ENCODE assay signal across 15 cellular contexts in the genomic region with DNA sequence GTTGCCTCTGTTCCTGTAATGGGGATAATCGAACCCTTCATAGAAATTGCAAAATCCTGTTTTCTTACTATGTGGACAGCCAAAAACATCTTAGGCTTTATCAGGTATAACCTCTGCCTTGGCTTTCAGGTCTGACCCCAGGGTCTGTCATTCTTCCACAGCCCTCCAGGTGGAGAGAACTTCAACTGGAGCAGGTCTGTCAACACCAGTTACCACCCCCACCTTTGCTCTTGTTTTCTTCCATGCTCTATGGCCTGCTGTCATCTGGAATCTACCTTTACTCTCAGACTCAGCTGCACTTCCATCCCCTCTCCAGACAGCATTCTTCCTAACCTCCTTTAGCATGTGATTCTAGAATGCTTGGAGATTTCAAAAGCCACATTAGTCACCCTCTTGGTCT. TPM values are rescaled to one million over a fixed set of nuclear protein-coding genes. Genes with fewer than 3 reads are reported as not detected.
DNase-seq lines count a peak whose midpoint lies in the region; ATAC-seq and TF ChIP-seq lines count a peak whose summit lies in the region.
"Had no signal": no experiment of that assay in that cellular context is flagged by ENCODE, and none has a peak within 500 bp of the region (broad histone marks: within the 10 kb centered on the region; RNA-seq: fewer than 3 reads in every experiment).

No MANE protein-coding gene starts in this region.

- no peaks in the 10 kb centered on the region for H3K27me3 ChIP-seq in GM23248 (replicated peaks; ENCODE audit: insufficient read depth)
- H3K27me3 ChIP-seq: BLaER1 had no signal

- H3K36me3 ChIP-seq in GM23248 (ENCODE audit: low read depth), result no peaks in the 10 kb centered on the region
- H3K36me3 ChIP-seq: BLaER1, thoracic aorta had no signal

- no peaks in the 10 kb centered on the region for H3K27me3 Mint-ChIP-seq in activated T-cell treated with anti-CD3 and anti-CD28 coated beads, Interleukin-2, amount 50 U/mL, for 4 hours (ENCODE audit: low read depth)
- H3K27me3 Mint-ChIP-seq: T-cell had no signal

- H3K4me1 ChIP-seq in GM23248 (ENCODE audit: insufficient read depth), result peaks cover 6% of the 10 kb centered on the region; the same call in 1 of the 2 replicates

- peak; percentile 41; the same call in 2 of the 3 replicates for ATAC-seq in SK-N-SH treated with all-trans-retinoic acid at 6 μM for 48 hours
- no peak for ATAC-seq in activated T-cell treated with anti-CD3 and anti-CD28 coated beads, Interleukin-2, amount 50 U/mL, for 4 hours
- ATAC-seq in GM18517 (IDR thresholded peaks at IDR 0.05; ENCODE audit: unreplicated experiment), result no peak
- ATAC-seq in HG03571 (IDR thresholded peaks at IDR 0.05; ENCODE audit: unreplicated experiment), result no peak
- ATAC-seq: sciatic nerve had no signal

- no peaks in the 10 kb centered on the region for H3K9me2 ChIP-seq in GM23248 (ENCODE audit: insufficient read depth)

- no peaks in the 10 kb centered on the region for H4K20me1 ChIP-seq in GM23248 (ENCODE audit: insufficient read depth)
- H4K20me1 ChIP-seq: BLaER1 had no signal

- H3K36me3 Mint-ChIP-seq in activated T-cell treated with anti-CD3 and anti-CD28 coated beads, Interleukin-2, amount 50 U/mL, for 4 hours (ENCODE audit: insufficient read depth), result no peaks in the 10 kb centered on the region
- H3K36me3 Mint-ChIP-seq: T-cell had no signal

- H3K27ac ChIP-seq in GM23248, result no peak overlapping the region
- H3K27ac ChIP-seq: BLaER1, thoracic aorta had no signal

- WGBS in GM23248 (ENCODE audit: low coverage in 1 of 2, low lambda C conversion rate in 2 of 2, missing lambda C conversion rate in 2 of 2), 2 experiments, result 87 to 89% methylated on average over 1 of the region's 1 CpG

- H3K4me1 Mint-ChIP-seq in activated T-cell treated with anti-CD3 and anti-CD28 coated beads, Interleukin-2, amount 50 U/mL, for 4 hours (ENCODE audit: low read depth), result no peaks in the 10 kb centered on the region

- no peaks in the 10 kb centered on the region for H3K79me2 ChIP-seq in GM23248 (ENCODE audit: insufficient read depth)

- no peak overlapping the region for H3K4me2 ChIP-seq in GM23248 (ENCODE audit: unreplicated experiment)
- H3K4me2 ChIP-seq: BLaER1 had no signal

- no peaks in the 10 kb centered on the region for H3K9me3 Mint-ChIP-seq in activated T-cell treated with anti-CD3 and anti-CD28 coated beads, Interleukin-2, amount 50 U/mL, for 4 hours
- H3K9me3 Mint-ChIP-seq: T-cell had no signal

- no peaks in the 10 kb centered on the region for H3K9me3 ChIP-seq in GM23248 (ENCODE audit: low read depth)
- H3K9me3 ChIP-seq: BLaER1, thoracic aorta had no signal

- H3K4me3 Mint-ChIP-seq in activated T-cell treated with anti-CD3 and anti-CD28 coated beads, Interleukin-2, amount 50 U/mL, for 4 hours, result no peak overlapping the region
- H3K4me3 Mint-ChIP-seq: T-cell had no signal

- H3K4me3 ChIP-seq in GM23248, result no peak overlapping the region
- H3K4me3 ChIP-seq: BLaER1, thoracic aorta had no signal

- DNase-seq in AG08395 (ENCODE audit: low spot score), result peak; percentile 4
- DNase-seq in GM23248, result peak; percentile 17
- peak; percentile 54 for DNase-seq in iPS DF 19.7 (ENCODE audit: low read depth, low spot score)
- DNase-seq in stimulated activated CD4-positive, alpha-beta T cell treated with anti-CD3 and anti-CD28 coated beads, Interleukin-4, amount 100 ng/mL, for 24 hours, result no peak
- no peak for DNase-seq in activated T-cell treated with anti-CD3 and anti-CD28 coated beads, Interleukin-2, amount 50 U/mL, for 4 hours
- DNase-seq: MV-4-11; NK-92 treated with Interleukin-12 subunit alpha and Interleukin-12 subunit beta, amount 100 ng/mL, for 24 hours had no signal

- in situ Hi-C loops in GM23248 (cut with MboI), result no loop called here

- H2AFZ ChIP-seq in GM23248, result no peak overlapping the region

- H3F3A ChIP-seq in GM23248 (ENCODE audit: insufficient read depth), result no peaks in the 10 kb centered on the region

- H3K9ac ChIP-seq in GM23248, result no peak overlapping the region
- H3K9ac ChIP-seq: BLaER1 had no signal

TF ChIP-seq in SK-N-SH treated with all-trans-retinoic acid at 6 μM for 48 hours, 23 proteins besides CTCF, POLR2A, EP300 and RAD21:
- TF ChIP-seq, protein P1, sequence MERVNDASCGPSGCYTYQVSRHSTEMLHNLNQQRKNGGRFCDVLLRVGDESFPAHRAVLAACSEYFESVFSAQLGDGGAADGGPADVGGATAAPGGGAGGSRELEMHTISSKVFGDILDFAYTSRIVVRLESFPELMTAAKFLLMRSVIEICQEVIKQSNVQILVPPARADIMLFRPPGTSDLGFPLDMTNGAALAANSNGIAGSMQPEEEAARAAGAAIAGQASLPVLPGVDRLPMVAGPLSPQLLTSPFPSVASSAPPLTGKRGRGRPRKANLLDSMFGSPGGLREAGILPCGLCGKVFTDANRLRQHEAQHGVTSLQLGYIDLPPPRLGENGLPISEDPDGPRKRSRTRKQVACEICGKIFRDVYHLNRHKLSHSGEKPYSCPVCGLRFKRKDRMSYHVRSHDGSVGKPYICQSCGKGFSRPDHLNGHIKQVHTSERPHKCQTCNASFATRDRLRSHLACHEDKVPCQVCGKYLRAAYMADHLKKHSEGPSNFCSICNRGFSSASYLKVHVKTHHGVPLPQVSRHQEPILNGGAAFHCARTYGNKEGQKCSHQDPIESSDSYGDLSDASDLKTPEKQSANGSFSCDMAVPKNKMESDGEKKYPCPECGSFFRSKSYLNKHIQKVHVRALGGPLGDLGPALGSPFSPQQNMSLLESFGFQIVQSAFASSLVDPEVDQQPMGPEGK (CRISPR knock-in tag; IDR thresholded peaks at IDR 0.05; ENCODE audit: borderline replicate concordance), result no peak
- TF ChIP-seq ARNTL (CRISPR knock-in tag; IDR thresholded peaks at IDR 0.05; ENCODE audit: borderline replicate concordance, low read depth) (no peak), ZNF70 (CRISPR knock-in tag; IDR thresholded peaks at IDR 0.05) (no peak), RARB (CRISPR knock-in tag; IDR thresholded peaks at IDR 0.05) (no peak), TOX (CRISPR knock-in tag; IDR thresholded peaks at IDR 0.05; ENCODE audit: borderline replicate concordance) (no peak), ZNF8 (CRISPR knock-in tag; IDR thresholded peaks at IDR 0.05) (no peak), PPARA (CRISPR knock-in tag; IDR thresholded peaks at IDR 0.05; ENCODE audit: borderline replicate concordance) (no peak)
- TF ChIP-seq, protein P2, sequence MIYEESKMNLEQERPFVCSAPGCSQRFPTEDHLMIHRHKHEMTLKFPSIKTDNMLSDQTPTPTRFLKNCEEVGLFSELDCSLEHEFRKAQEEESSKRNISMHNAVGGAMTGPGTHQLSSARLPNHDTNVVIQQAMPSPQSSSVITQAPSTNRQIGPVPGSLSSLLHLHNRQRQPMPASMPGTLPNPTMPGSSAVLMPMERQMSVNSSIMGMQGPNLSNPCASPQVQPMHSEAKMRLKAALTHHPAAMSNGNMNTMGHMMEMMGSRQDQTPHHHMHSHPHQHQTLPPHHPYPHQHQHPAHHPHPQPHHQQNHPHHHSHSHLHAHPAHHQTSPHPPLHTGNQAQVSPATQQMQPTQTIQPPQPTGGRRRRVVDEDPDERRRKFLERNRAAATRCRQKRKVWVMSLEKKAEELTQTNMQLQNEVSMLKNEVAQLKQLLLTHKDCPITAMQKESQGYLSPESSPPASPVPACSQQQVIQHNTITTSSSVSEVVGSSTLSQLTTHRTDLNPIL (CRISPR knock-in tag; IDR thresholded peaks at IDR 0.05; ENCODE audit: low read depth), result no peak
- TF ChIP-seq, protein P3, sequence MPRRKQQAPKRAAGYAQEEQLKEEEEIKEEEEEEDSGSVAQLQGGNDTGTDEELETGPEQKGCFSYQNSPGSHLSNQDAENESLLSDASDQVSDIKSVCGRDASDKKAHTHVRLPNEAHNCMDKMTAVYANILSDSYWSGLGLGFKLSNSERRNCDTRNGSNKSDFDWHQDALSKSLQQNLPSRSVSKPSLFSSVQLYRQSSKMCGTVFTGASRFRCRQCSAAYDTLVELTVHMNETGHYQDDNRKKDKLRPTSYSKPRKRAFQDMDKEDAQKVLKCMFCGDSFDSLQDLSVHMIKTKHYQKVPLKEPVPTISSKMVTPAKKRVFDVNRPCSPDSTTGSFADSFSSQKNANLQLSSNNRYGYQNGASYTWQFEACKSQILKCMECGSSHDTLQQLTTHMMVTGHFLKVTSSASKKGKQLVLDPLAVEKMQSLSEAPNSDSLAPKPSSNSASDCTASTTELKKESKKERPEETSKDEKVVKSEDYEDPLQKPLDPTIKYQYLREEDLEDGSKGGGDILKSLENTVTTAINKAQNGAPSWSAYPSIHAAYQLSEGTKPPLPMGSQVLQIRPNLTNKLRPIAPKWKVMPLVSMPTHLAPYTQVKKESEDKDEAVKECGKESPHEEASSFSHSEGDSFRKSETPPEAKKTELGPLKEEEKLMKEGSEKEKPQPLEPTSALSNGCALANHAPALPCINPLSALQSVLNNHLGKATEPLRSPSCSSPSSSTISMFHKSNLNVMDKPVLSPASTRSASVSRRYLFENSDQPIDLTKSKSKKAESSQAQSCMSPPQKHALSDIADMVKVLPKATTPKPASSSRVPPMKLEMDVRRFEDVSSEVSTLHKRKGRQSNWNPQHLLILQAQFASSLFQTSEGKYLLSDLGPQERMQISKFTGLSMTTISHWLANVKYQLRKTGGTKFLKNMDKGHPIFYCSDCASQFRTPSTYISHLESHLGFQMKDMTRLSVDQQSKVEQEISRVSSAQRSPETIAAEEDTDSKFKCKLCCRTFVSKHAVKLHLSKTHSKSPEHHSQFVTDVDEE (CRISPR knock-in tag; IDR thresholded peaks at IDR 0.05), result no peak

RNA-seq across cellular contexts. Expression of a gene that starts 10.4 kb away (rescaled TPM):
- 0.11 TPM in 1 of 2 replicates, not detected in the other for total RNA-seq in GM23248 (2014; rRNA removed; shearing (Covaris generic))
- not detected in 2 replicates for polyA plus RNA-seq in GM23248 (2016; fragmentation: Nextera tagmentation; extraction: Ambion mirVana)
- total RNA-seq in activated T-cell treated with anti-CD3 and anti-CD28 coated beads, Interleukin-2, amount 50 U/mL, for 4 hours, result not detected
- total RNA-seq: activated CD8-positive, alpha-beta memory T cell treated with anti-CD3 and anti-CD28 coated beads for 36 hours; sciatic nerve; T-cell; thoracic aorta had no signal

RNA-seq across cellular contexts. Expression of a gene that starts 18.6 kb away (rescaled TPM):
- 15.4 and 17.7 TPM in 2 replicates for total RNA-seq in GM23248 (2014; rRNA removed; shearing (Covaris generic))
- 58.1 and 59.8 TPM in 2 replicates for polyA plus RNA-seq in GM23248 (2016; fragmentation: Nextera tagmentation; extraction: Ambion mirVana)
- total RNA-seq in activated T-cell treated with anti-CD3 and anti-CD28 coated beads, Interleukin-2, amount 50 U/mL, for 4 hours, result 10 to 100 TPM; 38.0 to 50.3 (median 48.9) TPM

RNA-seq across cellular contexts. Expression of a gene that starts 32.2 kb away (rescaled TPM):
- 17.9 and 23.5 TPM in 2 replicates for total RNA-seq in GM23248 (2014; rRNA removed; shearing (Covaris generic))
- 19.1 and 21.3 TPM in 2 replicates for polyA plus RNA-seq in GM23248 (2016; fragmentation: Nextera tagmentation; extraction: Ambion mirVana)
- 10 to 100 TPM; 12.4 to 20.2 (median 16.5) TPM for total RNA-seq in activated T-cell treated with anti-CD3 and anti-CD28 coated beads, Interleukin-2, amount 50 U/mL, for 4 hours

RNA-seq across cellular contexts. Expression of a gene that starts 49.9 kb away (rescaled TPM):
- 0.22 TPM in 1 of 2 replicates, not detected in the other for total RNA-seq in GM23248 (2014; rRNA removed; shearing (Covaris generic))
- 1.4 and 1.5 TPM in 2 replicates for polyA plus RNA-seq in GM23248 (2016; fragmentation: Nextera tagmentation; extraction: Ambion mirVana)
- total RNA-seq in activated T-cell treated with anti-CD3 and anti-CD28 coated beads, Interleukin-2, amount 50 U/mL, for 4 hours, result not detected
- total RNA-seq: activated CD8-positive, alpha-beta memory T cell treated with anti-CD3 and anti-CD28 coated beads for 36 hours; T-cell had no signal

Comparison
In these comparisons a context has a peak if more than half of its experiments do, and no peak if none do; other contexts are left out.
1. DNase-seq: peak in AG08395 (single experiment), GM23248 (single experiment) and iPS DF 19.7 (single experiment); none in stimulated activated CD4-positive, alpha-beta T cell treated with anti-CD3 and anti-CD28 coated beads, Interleukin-4, amount 100 ng/mL, for 24 hours (single experiment) and activated T-cell treated with anti-CD3 and anti-CD28 coated beads, Interleukin-2, amount 50 U/mL, for 4 hours (single experiment).